Comparison of ENCODE assay signal across 32 cellular contexts in genomic region chr1:178533547-178533946, GRCh38. TPM values are rescaled to one million over a fixed set of nuclear protein-coding genes. Genes with fewer than 3 reads are reported as not detected.
"Had no signal": no experiment of that assay in that cellular context is flagged by ENCODE, and none has a peak within 500 bp of the region (broad histone marks: within the 10 kb centered on the region; RNA-seq: fewer than 3 reads in every experiment).

No MANE protein-coding gene starts in this region.

- H3K4me3 Mint-ChIP-seq: activated CD4-positive, alpha-beta T cell treated with anti-CD3 and anti-CD28 coated beads for 36 hours; activated CD4-positive, alpha-beta T cell treated with anti-CD3 and anti-CD28 coated beads, Interleukin-2, amount 10 ng/mL, durations not matched to agents 7 days and 5 days; activated CD8-positive, alpha-beta T cell treated with anti-CD3 and anti-CD28 coated beads, Interleukin-2, amount 10 ng/mL, durations not matched to agents 7 days and 5 days; activated naive CD4-positive, alpha-beta T cell treated with anti-CD3 and anti-CD28 coated beads, Interleukin-2, amount 10 ng/mL, durations not matched to agents 7 days and 5 days; activated naive CD8-positive, alpha-beta T cell; activated naive CD8-positive, alpha-beta T cell treated with anti-CD3 and anti-CD28 coated beads, Interleukin-2, amount 50 U/mL, for 24 hours; activated T-cell treated with anti-CD3 and anti-CD28 coated beads, Interleukin-2, amount 50 U/mL, for 24 hours; brain; T-helper 1 cell treated with Interleukin-12 subunit alpha and Interleukin-12 subunit beta and Interleukin-4 antibody, amounts not matched to agents 30 μg/mL and 1 μg/mL, for 36 hours; T-helper 2 cell treated with Interferon-gamma antibody and Interleukin-4, amounts not matched to agents 5 μg/mL and 100 μg/mL, for 36 hours; WTC11 had no signal

- DNase-seq: activated CD4-positive, alpha-beta T cell treated with anti-CD3 and anti-CD28 coated beads for 36 hours; activated CD4-positive, alpha-beta T cell treated with anti-CD3 and anti-CD28 coated beads, Interleukin-2, amount 10 ng/mL, durations not matched to agents 7 days and 5 days; activated CD4-positive, alpha-beta T cell treated with anti-CD3 and anti-CD28 coated beads, Interleukin-2, amount 50 U/mL, for 48 hours; activated CD8-positive, alpha-beta T cell treated with anti-CD3 and anti-CD28 coated beads, Interleukin-2, amount 10 ng/mL, durations not matched to agents 7 days and 5 days; activated naive CD4-positive, alpha-beta T cell treated with anti-CD3 and anti-CD28 coated beads, Interleukin-2, amount 10 ng/mL, durations not matched to agents 7 days and 5 days; activated naive CD8-positive, alpha-beta T cell treated with anti-CD3 and anti-CD28 coated beads, Interleukin-2, amount 50 U/mL, for 24 hours; activated T-cell treated with anti-CD3 and anti-CD28 coated beads, Interleukin-2, amount 50 U/mL, for 24 hours; anterior cingulate cortex; caudate nucleus; cerebellar nuclear complex; NCI-H1092 treated with DMSO at 0.1 percent for 48 hours; NCI-H146; NCI-H187; NCI-H2029 treated with DMSO at 0.1 percent for 48 hours; NCI-H2107; NCI-H2171; NCI-H510A; NCI-H526; NCI-H774; SHP77; SJCRH30 had no signal

- H3K36me3 Mint-ChIP-seq: activated naive CD4-positive, alpha-beta T cell treated with anti-CD3 and anti-CD28 coated beads, Interleukin-2, amount 10 ng/mL, durations not matched to agents 7 days and 5 days; activated naive CD8-positive, alpha-beta T cell; brain; WTC11 had no signal

- H3K27me3 ChIP-seq: SJCRH30 had no signal

- H3K4me3 ChIP-seq: SJCRH30, SK-N-MC had no signal

- H3K36me3 ChIP-seq: SJCRH30 had no signal

- H3K27me3 Mint-ChIP-seq: activated CD4-positive, alpha-beta T cell treated with anti-CD3 and anti-CD28 coated beads for 36 hours; activated CD4-positive, alpha-beta T cell treated with anti-CD3 and anti-CD28 coated beads, Interleukin-2, amount 10 ng/mL, durations not matched to agents 7 days and 5 days; activated naive CD4-positive, alpha-beta T cell treated with anti-CD3 and anti-CD28 coated beads, Interleukin-2, amount 10 ng/mL, durations not matched to agents 7 days and 5 days; activated naive CD8-positive, alpha-beta T cell; activated naive CD8-positive, alpha-beta T cell treated with anti-CD3 and anti-CD28 coated beads, Interleukin-2, amount 50 U/mL, for 24 hours; activated T-cell treated with anti-CD3 and anti-CD28 coated beads, Interleukin-2, amount 50 U/mL, for 24 hours had no signal

- H3K9ac ChIP-seq: KMS-11 had no signal

- H3K9me3 Mint-ChIP-seq: activated CD4-positive, alpha-beta T cell treated with anti-CD3 and anti-CD28 coated beads, Interleukin-2, amount 10 ng/mL, durations not matched to agents 7 days and 5 days; activated naive CD4-positive, alpha-beta T cell treated with anti-CD3 and anti-CD28 coated beads, Interleukin-2, amount 10 ng/mL, durations not matched to agents 7 days and 5 days; activated naive CD8-positive, alpha-beta T cell treated with anti-CD3 and anti-CD28 coated beads, Interleukin-2, amount 50 U/mL, for 24 hours; activated T-cell treated with anti-CD3 and anti-CD28 coated beads, Interleukin-2, amount 50 U/mL, for 24 hours; activated T-helper 2 cell treated with anti-CD3 and anti-CD28 coated beads, Interferon-gamma antibody, Interleukin-2, Interleukin-4, amounts not matched to agents 10 μg/mL and 5 μg/mL and 100 μg/mL, durations not matched to agents 14 hours and 24 hours and 36 hours; brain; T-helper 1 cell treated with Interleukin-12 subunit alpha and Interleukin-12 subunit beta and Interleukin-4 antibody, amounts not matched to agents 30 μg/mL and 1 μg/mL, for 36 hours; T-helper 2 cell treated with Interferon-gamma antibody and Interleukin-4, amounts not matched to agents 5 μg/mL and 100 μg/mL, for 36 hours; WTC11 had no signal

- H3K27ac Mint-ChIP-seq: activated CD4-positive, alpha-beta T cell treated with anti-CD3 and anti-CD28 coated beads for 36 hours; activated CD4-positive, alpha-beta T cell treated with anti-CD3 and anti-CD28 coated beads, Interleukin-2, amount 10 ng/mL, durations not matched to agents 7 days and 5 days; activated CD8-positive, alpha-beta T cell treated with anti-CD3 and anti-CD28 coated beads, Interleukin-2, amount 10 ng/mL, durations not matched to agents 7 days and 5 days; activated naive CD4-positive, alpha-beta T cell treated with anti-CD3 and anti-CD28 coated beads, Interleukin-2, amount 10 ng/mL, durations not matched to agents 7 days and 5 days; activated naive CD8-positive, alpha-beta T cell; activated naive CD8-positive, alpha-beta T cell treated with anti-CD3 and anti-CD28 coated beads, Interleukin-2, amount 50 U/mL, for 24 hours; activated T-cell treated with anti-CD3 and anti-CD28 coated beads, Interleukin-2, amount 50 U/mL, for 24 hours; activated T-helper 2 cell treated with anti-CD3 and anti-CD28 coated beads, Interferon-gamma antibody, Interleukin-2, Interleukin-4, amounts not matched to agents 10 μg/mL and 5 μg/mL and 100 μg/mL, durations not matched to agents 14 hours and 24 hours and 36 hours; brain; T-helper 1 cell treated with Interleukin-12 subunit alpha and Interleukin-12 subunit beta and Interleukin-4 antibody, amounts not matched to agents 30 μg/mL and 1 μg/mL, for 36 hours; T-helper 2 cell treated with Interferon-gamma antibody and Interleukin-4, amounts not matched to agents 5 μg/mL and 100 μg/mL, for 36 hours; WTC11 had no signal

- H3K27ac ChIP-seq: KMS-11, SJCRH30, SK-N-MC had no signal

- H3K9me3 ChIP-seq: SJCRH30 had no signal

- H3K4me1 Mint-ChIP-seq: activated CD4-positive, alpha-beta T cell treated with anti-CD3 and anti-CD28 coated beads for 36 hours; activated naive CD8-positive, alpha-beta T cell treated with anti-CD3 and anti-CD28 coated beads, Interleukin-2, amount 50 U/mL, for 24 hours had no signal

RNA-seq across cellular contexts. Expression of gene TEX35, which starts 20.6 kb away (rescaled TPM):
- total RNA-seq: activated CD4-positive, alpha-beta T cell treated with anti-CD3 and anti-CD28 coated beads for 36 hours; activated CD4-positive, alpha-beta T cell treated with anti-CD3 and anti-CD28 coated beads, Interleukin-2, amount 10 ng/mL, durations not matched to agents 7 days and 5 days; activated CD8-positive, alpha-beta T cell treated with anti-CD3 and anti-CD28 coated beads, Interleukin-2, amount 10 ng/mL, durations not matched to agents 7 days and 5 days; activated T-helper 2 cell treated with anti-CD3 and anti-CD28 coated beads, Interferon-gamma antibody, Interleukin-2, Interleukin-4, amounts not matched to agents 10 μg/mL and 5 μg/mL and 100 μg/mL, durations not matched to agents 14 hours and 24 hours and 36 hours; bronchial epithelial cell; RPMI7951; SJCRH30; WTC11 had no signal

RNA-seq across cellular contexts. Expression of gene CLEC20A, which starts 36.8 kb away (rescaled TPM):
- total RNA-seq: activated CD4-positive, alpha-beta T cell treated with anti-CD3 and anti-CD28 coated beads for 36 hours; activated CD4-positive, alpha-beta T cell treated with anti-CD3 and anti-CD28 coated beads, Interleukin-2, amount 10 ng/mL, durations not matched to agents 7 days and 5 days; activated CD8-positive, alpha-beta T cell treated with anti-CD3 and anti-CD28 coated beads, Interleukin-2, amount 10 ng/mL, durations not matched to agents 7 days and 5 days; activated T-helper 2 cell treated with anti-CD3 and anti-CD28 coated beads, Interferon-gamma antibody, Interleukin-2, Interleukin-4, amounts not matched to agents 10 μg/mL and 5 μg/mL and 100 μg/mL, durations not matched to agents 14 hours and 24 hours and 36 hours; bronchial epithelial cell; LHCN-M2; RPMI7951; SJCRH30; WTC11 had no signal
